8 cellular contexts compared by ENCODE assay signal in the genomic region with DNA sequence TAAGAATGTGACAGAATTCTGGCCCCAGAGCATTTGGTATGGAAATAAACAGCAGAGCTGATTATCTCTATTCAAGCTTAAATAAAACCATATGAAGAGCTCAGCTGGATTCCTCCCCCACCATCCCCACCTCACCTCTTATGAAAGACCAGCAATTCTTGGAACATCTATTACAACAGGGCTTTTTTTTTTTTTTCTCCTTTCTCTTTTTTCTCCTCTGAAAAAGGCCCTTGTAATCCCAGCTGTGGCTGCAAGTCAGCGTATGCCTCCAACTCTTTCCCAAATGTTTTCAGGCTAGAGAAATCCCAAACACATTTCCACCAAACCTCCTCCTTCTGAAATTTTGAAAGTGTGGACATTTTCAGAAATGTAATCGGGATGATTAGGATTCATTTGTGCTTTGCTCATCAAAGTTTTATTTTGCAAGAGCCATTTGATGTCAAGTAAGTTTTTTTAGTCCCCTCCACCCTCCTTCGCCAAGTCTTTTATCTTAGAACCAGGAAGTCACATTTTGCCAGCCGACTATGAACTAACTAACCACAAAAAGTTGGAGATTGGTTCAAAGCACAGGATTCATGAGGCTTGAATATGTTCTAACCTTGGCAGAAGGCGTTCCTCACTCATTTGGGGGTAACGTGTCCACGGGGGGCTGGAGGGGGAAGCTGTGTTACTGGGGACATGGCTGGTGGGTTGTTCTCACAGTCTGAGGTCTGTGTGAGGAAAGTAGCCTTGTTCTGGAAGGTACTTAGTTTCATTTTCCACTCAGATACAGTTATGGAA.
A peak's percentile ranks its signal among the peaks of the same experiment; 100 is the strongest.
DNase-seq lines count a peak whose midpoint lies in the region; ATAC-seq and TF ChIP-seq lines count a peak whose summit lies in the region.

No MANE protein-coding gene starts in this region.

- TF ChIP-seq POLR2A in gastroesophageal sphincter (IDR thresholded peaks at IDR 0.05) (no peak), sigmoid colon (IDR thresholded peaks at IDR 0.05) (no peak)

- ATAC-seq in gastroesophageal sphincter (peak; percentile 74), GM21423 (IDR thresholded peaks at IDR 0.05; ENCODE audit: unreplicated experiment) (no peak), HG03196 (IDR thresholded peaks at IDR 0.05; ENCODE audit: unreplicated experiment) (no peak)

- WGBS in gastroesophageal sphincter (ENCODE audit: low coverage in 1 of 2), 2 donors: 45 to 58% methylated on average over 3 to 5 of the region's 7 CpGs
- WGBS in sigmoid colon, 2 donors: 44 to 53% methylated on average over 7 of the region's 7 CpGs

- intact Hi-C loops in sigmoid colon (cut with DNase I): no loop called here

- peaks cover 30% of the 10 kb centered on the region for H3K4me1 ChIP-seq in adipocyte (ENCODE audit: control insufficient read depth, insufficient read depth, low read length)
- H3K4me1 ChIP-seq in gastroesophageal sphincter: peaks cover 0 to 27% (median 0%) of the 10 kb centered on the region in 3 donors
- peaks cover 0 to 16% (median 3%) of the 10 kb centered on the region in 4 donors for H3K4me1 ChIP-seq in sigmoid colon

- no peak for TF ChIP-seq CTCF in gastroesophageal sphincter (IDR thresholded peaks at IDR 0.05)
- no peak for TF ChIP-seq CTCF in sigmoid colon (IDR thresholded peaks at IDR 0.05)

- DNase-seq in GF-D8 (lab: John Stamatoyannopoulos, UW): peak; percentile 21
- DNase-seq in adipocyte (ENCODE audit: low read depth): peak; percentile 93
- DNase-seq in sigmoid colon: peak; percentile 66
- DNase-seq in occipital lobe (lab: John Stamatoyannopoulos, UW): no peak
- no peak for DNase-seq in NCI-H345 treated with DMSO at 0.1 percent for 48 hours (lab: John Stamatoyannopoulos, UW; ENCODE audit: unreplicated experiment)

- TF ChIP-seq EP300 in gastroesophageal sphincter (IDR thresholded peaks at IDR 0.05) (no peak), sigmoid colon (IDR thresholded peaks at IDR 0.05) (no peak)

- H3K9me3 ChIP-seq in adipocyte (ENCODE audit: control insufficient read depth, low read length): peaks cover 9% of the 10 kb centered on the region
- H3K9me3 ChIP-seq in gastroesophageal sphincter: no peaks in the 10 kb centered on the region
- peaks cover 0 to 2% (median 0%) of the 10 kb centered on the region in 4 donors for H3K9me3 ChIP-seq in sigmoid colon

- H3K27ac ChIP-seq in gastroesophageal sphincter: peak overlapping the region; percentile 71 to 81 (median 74)
- H3K27ac ChIP-seq in sigmoid colon: peak overlapping the region; percentile 48 to 76 (median 64)

- H3K27me3 ChIP-seq in adipocyte (replicated peaks; ENCODE audit: control insufficient read depth, insufficient read depth, low read length): no peaks in the 10 kb centered on the region
- no peaks in the 10 kb centered on the region for H3K27me3 ChIP-seq in gastroesophageal sphincter
- H3K27me3 ChIP-seq in sigmoid colon: no peaks in the 10 kb centered on the region

- H3K36me3 ChIP-seq in adipocyte (ENCODE audit: control insufficient read depth, insufficient read depth, low read length, severe bottlenecking): no peaks in the 10 kb centered on the region
- no peaks in the 10 kb centered on the region for H3K36me3 ChIP-seq in gastroesophageal sphincter
- H3K36me3 ChIP-seq in sigmoid colon: no peaks in the 10 kb centered on the region

- peak overlapping the region; percentile 85 for H3K9ac ChIP-seq in adipocyte (ENCODE audit: low read length)

- H3K4me3 ChIP-seq in adipocyte (ENCODE audit: low read length): peak overlapping the region; percentile 76
- H3K4me3 ChIP-seq in gastroesophageal sphincter: peak overlapping the region; percentile 26 to 29
- H3K4me3 ChIP-seq in sigmoid colon: peak overlapping the region in 3 of 4 donors; percentile 3 to 26 (median 24)

Comparison
In these comparisons a context has a peak if more than half of its experiments do, and no peak if none do; other contexts are left out.
1. DNase-seq: peak in GF-D8 (single experiment), adipocyte (single experiment) and sigmoid colon (single experiment); none in occipital lobe (single experiment) and NCI-H345 treated with DMSO at 0.1 percent for 48 hours (single experiment).
2. H3K4me3 ChIP-seq: peak in every context shown above with its lines; median percentile 76 in adipocyte; 28 in gastroesophageal sphincter; 24 in sigmoid colon.